1 cellular context compared by ENCODE assay signal in the genomic region with DNA sequence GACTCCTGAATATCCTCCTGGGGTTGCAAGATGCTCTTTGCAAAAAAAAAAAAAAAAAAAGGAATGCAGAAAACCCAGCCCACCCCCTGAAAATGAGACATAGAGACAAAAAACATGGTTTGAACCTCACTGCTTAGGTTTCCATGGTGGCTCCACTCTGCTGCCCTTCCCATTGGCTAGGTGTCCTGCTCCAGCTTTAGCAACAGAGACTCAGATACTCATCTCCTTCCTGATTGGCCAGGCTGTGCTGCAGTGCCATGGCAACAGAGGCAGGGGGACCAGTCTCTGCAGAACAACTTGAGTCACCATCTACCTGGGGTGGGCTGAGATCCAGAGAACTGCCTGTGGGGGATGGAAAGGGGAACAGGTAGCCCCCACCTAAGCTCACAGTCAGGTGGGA.
TF ChIP-seq lines count a peak whose summit lies in the region.

No MANE protein-coding gene starts in this region.

TF ChIP-seq in GM12878, 131 proteins besides CTCF, POLR2A, EP300 and RAD21 (continued from another document):
- TF ChIP-seq, protein P1, sequence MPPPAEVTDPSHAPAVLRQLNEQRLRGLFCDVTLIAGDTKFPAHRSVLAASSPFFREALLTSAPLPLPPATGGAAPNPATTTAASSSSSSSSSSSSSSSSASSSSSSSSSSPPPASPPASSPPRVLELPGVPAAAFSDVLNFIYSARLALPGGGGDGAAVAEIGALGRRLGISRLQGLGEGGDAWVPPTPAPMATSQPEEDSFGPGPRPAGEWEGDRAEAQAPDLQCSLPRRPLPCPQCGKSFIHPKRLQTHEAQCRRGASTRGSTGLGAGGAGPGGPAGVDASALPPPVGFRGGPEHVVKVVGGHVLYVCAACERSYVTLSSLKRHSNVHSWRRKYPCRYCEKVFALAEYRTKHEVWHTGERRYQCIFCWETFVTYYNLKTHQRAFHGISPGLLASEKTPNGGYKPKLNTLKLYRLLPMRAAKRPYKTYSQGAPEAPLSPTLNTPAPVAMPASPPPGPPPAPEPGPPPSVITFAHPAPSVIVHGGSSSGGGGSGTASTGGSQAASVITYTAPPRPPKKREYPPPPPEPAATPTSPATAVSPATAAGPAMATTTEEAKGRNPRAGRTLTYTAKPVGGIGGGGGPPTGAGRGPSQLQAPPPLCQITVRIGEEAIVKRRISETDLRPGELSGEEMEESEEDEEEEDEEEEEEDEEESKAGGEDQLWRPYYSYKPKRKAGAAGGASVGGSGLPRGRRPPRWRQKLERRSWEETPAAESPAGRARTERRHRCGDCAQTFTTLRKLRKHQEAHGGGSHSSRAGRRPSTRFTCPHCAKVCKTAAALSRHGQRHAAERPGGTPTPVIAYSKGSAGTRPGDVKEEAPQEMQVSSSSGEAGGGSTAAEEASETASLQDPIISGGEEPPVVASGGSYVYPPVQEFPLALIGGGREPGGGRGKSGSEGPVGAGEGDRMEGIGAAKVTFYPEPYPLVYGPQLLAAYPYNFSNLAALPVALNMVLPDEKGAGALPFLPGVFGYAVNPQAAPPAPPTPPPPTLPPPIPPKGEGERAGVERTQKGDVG (CRISPR knock-in tag; IDR thresholded peaks at IDR 0.05) = no peak
- no peak for TF ChIP-seq CHD2 (IDR thresholded peaks at IDR 0.05; ENCODE audit: borderline replicate concordance, low read depth, low read length)
- no peak for TF ChIP-seq KDM1A (IDR thresholded peaks at IDR 0.05; ENCODE audit: borderline replicate concordance)
- TF ChIP-seq CREB1 (IDR thresholded peaks at IDR 0.05; ENCODE audit: low read depth) = peak; percentile 50; the same call in 1 of the 2 replicates
- TF ChIP-seq RBBP5 (conservative IDR thresholded peaks at IDR 0.05) = no peak
- peak; percentile 66; the same call in 1 of the 2 replicates for TF ChIP-seq RFX5 (IDR thresholded peaks at IDR 0.05; ENCODE audit: low read depth, low read length)
